12 cellular contexts compared by ENCODE assay signal in the genomic region with DNA sequence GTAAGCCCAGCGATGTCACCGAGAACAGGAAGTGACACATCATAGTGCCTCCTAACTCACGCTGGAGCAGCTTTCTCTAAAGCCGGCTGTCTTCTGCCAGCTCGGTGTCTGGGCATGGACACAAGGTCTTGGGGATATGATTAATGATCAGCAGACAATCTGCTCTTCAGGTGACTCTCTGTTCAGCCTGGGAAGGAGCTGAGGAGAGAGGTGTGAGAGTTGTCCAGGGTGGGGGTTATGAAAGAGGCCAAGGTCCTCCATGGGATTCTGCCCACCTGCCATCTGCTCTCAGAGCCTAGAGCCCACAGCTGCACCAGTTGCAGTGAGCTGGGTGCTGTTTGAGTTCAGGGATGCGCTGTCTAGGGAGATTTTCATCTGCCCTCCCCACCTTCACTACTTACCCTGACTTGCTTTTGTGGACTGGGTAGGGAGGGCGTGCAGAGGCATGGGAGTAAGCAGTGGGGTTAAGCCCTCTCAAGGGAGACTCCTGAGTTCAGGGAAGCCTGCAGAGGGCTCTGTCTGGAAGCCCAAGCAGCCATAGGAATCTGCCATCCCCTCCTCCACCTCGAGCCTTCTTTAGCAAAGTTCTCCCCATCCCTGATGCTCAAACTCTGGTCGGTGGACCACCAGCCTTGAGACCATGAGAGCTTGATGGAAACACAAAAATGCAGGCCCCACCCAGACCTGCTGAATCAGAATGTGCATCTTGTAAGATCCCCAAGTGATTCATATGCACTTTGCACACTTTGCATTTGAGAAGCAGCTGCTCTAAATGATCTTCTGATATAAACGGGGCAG.
A peak's percentile ranks its signal among the peaks of the same experiment; 100 is the strongest.
DNase-seq lines count a peak whose midpoint lies in the region; ATAC-seq and TF ChIP-seq lines count a peak whose summit lies in the region.
"Had no signal": no experiment of that assay in that cellular context is flagged by ENCODE, and none has a peak within 500 bp of the region (broad histone marks: within the 10 kb centered on the region; RNA-seq: fewer than 3 reads in every experiment).

No MANE protein-coding gene starts in this region.

- intact Hi-C loops in esophagus squamous epithelium (cut with DNase I): no loop called here

- H3K27ac ChIP-seq in Karpas-422 (ENCODE audit: low read length): no peak overlapping the region
- no peak overlapping the region for H3K27ac ChIP-seq in esophagus squamous epithelium

- H3K4me3 ChIP-seq in AG09309 (ENCODE audit: control insufficient read depth, low read depth, low read length) (no peak overlapping the region), Karpas-422 (ENCODE audit: low read length) (peak overlapping the region; percentile 22; the same call in 1 of the 2 replicates), esophagus squamous epithelium (no peak overlapping the region)

- H4K20me1 ChIP-seq in Karpas-422 (ENCODE audit: insufficient read depth, low read depth, low read length): no peaks in the 10 kb centered on the region

- TF ChIP-seq CTCF in AG09309 (IDR thresholded peaks at IDR 0.05; ENCODE audit: control insufficient read depth, insufficient read depth, low read depth, low read length, missing control alignments): no peak
- no peak for TF ChIP-seq CTCF in esophagus squamous epithelium (IDR thresholded peaks at IDR 0.05)

- H3K4me1 ChIP-seq in Karpas-422 (ENCODE audit: low read length) (peaks cover 14% of the 10 kb centered on the region), esophagus squamous epithelium (peaks cover 0 to 8% (median 0%) of the 10 kb centered on the region in 3 donors)

- no peak for ATAC-seq in GM19324 (IDR thresholded peaks at IDR 0.05; ENCODE audit: low FRiP score, unreplicated experiment)
- ATAC-seq: right cardiac atrium, T-cell had no signal

- H3K79me2 ChIP-seq in Karpas-422 (ENCODE audit: low read length): no peaks in the 10 kb centered on the region

- H3K36me3 ChIP-seq in Karpas-422 (ENCODE audit: insufficient read depth, low read length): no peaks in the 10 kb centered on the region
- H3K36me3 ChIP-seq in esophagus squamous epithelium: no peaks in the 10 kb centered on the region

- H2AFZ ChIP-seq in Karpas-422 (ENCODE audit: low read length): no peak overlapping the region

- DNase-seq in AG09309 (ENCODE audit: low read depth) (peak; percentile 47), Karpas-422 (no peak), amniotic epithelial cell (ENCODE audit: low read depth) (peak; percentile 60), islet precursor cell (peak; percentile 75), NCI-H146 treated with DMSO at 0.1 percent for 48 hours (lab: John Stamatoyannopoulos, UW; ENCODE audit: unreplicated experiment) (no peak), cortex of kidney (lab: John Stamatoyannopoulos, UW) (no peak), esophagus squamous epithelium (lab: John Stamatoyannopoulos, UW) (no peak)
- DNase-seq: left cardiac atrium; right cardiac atrium; stimulated activated CD8-positive, alpha-beta memory T cell treated with anti-CD3 and anti-CD28 coated beads, Interleukin-4, amount 100 ng/mL, for 48 hours; T-cell had no signal

- no peak for TF ChIP-seq POLR2A in esophagus squamous epithelium (IDR thresholded peaks at IDR 0.05)

- no peaks in the 10 kb centered on the region for H3K9me3 ChIP-seq in Karpas-422 (ENCODE audit: low read length)
- no peaks in the 10 kb centered on the region for H3K9me3 ChIP-seq in esophagus squamous epithelium

- no peaks in the 10 kb centered on the region for H3K9me2 ChIP-seq in Karpas-422 (replicated peaks; ENCODE audit: insufficient read depth, low read length)

- peak overlapping the region; percentile 19; the same call in 1 of the 2 replicates for H3K9ac ChIP-seq in Karpas-422 (ENCODE audit: low read length)

- H3K4me2 ChIP-seq in Karpas-422 (ENCODE audit: low read depth, low read length, poor library complexity, severe bottlenecking): peak overlapping the region; percentile 14

- H3K27me3 ChIP-seq in Karpas-422 (ENCODE audit: low read length) (no peaks in the 10 kb centered on the region), esophagus squamous epithelium (no peaks in the 10 kb centered on the region)

- WGBS in esophagus squamous epithelium, 2 donors: 44 to 53% methylated on average over 9 to 10 of the region's 10 CpGs

Comparison
In these comparisons a context has a peak if more than half of its experiments do, and no peak if none do; other contexts are left out.
1. DNase-seq: peak in AG09309 (single experiment), amniotic epithelial cell (single experiment) and islet precursor cell (single experiment); none in Karpas-422 (single experiment), NCI-H146 treated with DMSO at 0.1 percent for 48 hours (single experiment), cortex of kidney (single experiment) and esophagus squamous epithelium (single experiment).